16 cellular contexts compared by ENCODE assay signal in the genomic region with DNA sequence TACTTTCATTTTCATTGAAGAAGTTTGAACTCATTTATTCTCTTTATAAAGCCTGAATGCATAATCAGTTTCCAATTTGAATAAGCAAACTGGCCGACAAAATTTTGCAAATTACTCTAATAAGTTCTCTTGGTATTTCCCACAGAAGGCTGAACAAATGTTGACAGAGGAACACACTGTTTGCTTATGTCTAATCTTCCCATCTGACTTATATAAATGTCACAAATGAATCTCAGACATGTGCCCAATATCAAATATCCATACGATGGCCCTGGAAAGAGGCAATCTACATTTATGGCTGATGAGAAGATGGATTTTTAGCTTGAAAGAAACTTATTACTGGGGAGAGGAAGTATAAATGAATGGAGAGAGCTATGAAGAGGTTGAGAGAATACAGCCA.
A peak's percentile ranks its signal among the peaks of the same experiment; 100 is the strongest.
DNase-seq lines count a peak whose midpoint lies in the region; ATAC-seq and TF ChIP-seq lines count a peak whose summit lies in the region.
"Had no signal": no experiment of that assay in that cellular context is flagged by ENCODE, and none has a peak within 500 bp of the region (broad histone marks: within the 10 kb centered on the region; RNA-seq: fewer than 3 reads in every experiment).

No MANE protein-coding gene starts in this region.

- TF ChIP-seq CTCF in 22Rv1 (IDR thresholded peaks at IDR 0.05), result no peak

- peaks cover 30% of the 10 kb centered on the region for H3K4me1 ChIP-seq in HUES64 (ENCODE audit: insufficient read depth, low read length)
- H3K4me1 ChIP-seq: BLaER1 had no signal

- peak overlapping the region; percentile 41 for H3K27ac ChIP-seq in 22Rv1
- peak overlapping the region; percentile 43; the same call in 1 of the 2 replicates for H3K27ac ChIP-seq in HUES64 (ENCODE audit: low read depth, low read length)
- H3K27ac ChIP-seq: BLaER1, GM23248, HL-60 had no signal

- H3K27me3 ChIP-seq in HUES64 (ENCODE audit: insufficient read depth, low read length), result peaks cover 7% of the 10 kb centered on the region; the same call in 1 of the 2 replicates
- H3K27me3 ChIP-seq: BLaER1 had no signal

- 89% methylated on average over 2 of the region's 2 CpGs for WGBS in HUES64

- no peak for ATAC-seq in HG03159 (IDR thresholded peaks at IDR 0.05; ENCODE audit: unreplicated experiment)

- H3K36me3 ChIP-seq in HUES64 (ENCODE audit: insufficient read depth, low read length), result no peaks in the 10 kb centered on the region
- H3K36me3 ChIP-seq: BLaER1 had no signal

- H3K4me3 ChIP-seq in HUES64 (ENCODE audit: low read length), result no peak overlapping the region
- H3K4me3 ChIP-seq: BLaER1, GM23248 had no signal

- H3K9me3 ChIP-seq in HUES64 (ENCODE audit: insufficient read depth, low read depth, low read length), result no peaks in the 10 kb centered on the region
- H3K9me3 ChIP-seq: BLaER1 had no signal

- H3K9ac ChIP-seq in HUES64 (ENCODE audit: low read depth, low read length), result no peak overlapping the region
- H3K9ac ChIP-seq: BLaER1, GM23248 had no signal

- DNase-seq in DMS153 (lab: John Stamatoyannopoulos, UW) (peak; percentile 1), DMS153 treated with DMSO at 0.1 percent for 48 hours (lab: John Stamatoyannopoulos, UW; ENCODE audit: unreplicated experiment) (no peak), NCI-H69 (lab: John Stamatoyannopoulos, UW) (peak; percentile 15), dedifferentiated amniotic fluid mesenchymal stem cell (ENCODE audit: extremely low spot score) (no peak), NCI-H2029 (lab: John Stamatoyannopoulos, UW) (no peak)
- DNase-seq: 8988T; CD4-positive, alpha-beta memory T cell; DMS79; GDM1; GM23248; HCEC 1CT had no signal

Comparison
In these comparisons a context has a peak if more than half of its experiments do, and no peak if none do; other contexts are left out.
1. DNase-seq: peak in DMS153 (single experiment) and NCI-H69 (single experiment); none in DMS153 treated with DMSO at 0.1 percent for 48 hours (single experiment), dedifferentiated amniotic fluid mesenchymal stem cell (single experiment) and NCI-H2029 (single experiment).